Comparison of ENCODE assay signal across 28 cellular contexts in the genomic region with DNA sequence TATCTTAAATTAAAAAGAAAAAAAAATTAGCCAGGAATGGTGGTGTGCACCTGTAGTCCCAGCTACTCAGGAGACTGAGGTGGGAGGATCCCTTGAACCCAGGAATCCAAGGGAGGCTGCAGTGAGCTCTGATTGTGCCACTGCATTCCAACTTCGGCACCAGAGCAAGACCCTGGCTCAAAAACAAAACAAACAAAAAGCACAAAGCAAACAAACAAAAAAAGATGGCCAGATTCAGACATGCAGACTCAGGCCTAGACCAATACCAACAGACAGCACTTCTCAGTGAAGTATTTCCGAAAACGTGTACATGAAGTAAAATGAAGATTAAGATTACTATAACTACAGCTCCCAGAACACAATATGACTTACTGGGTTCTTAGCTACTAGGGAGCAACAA.
"Had no signal": no experiment of that assay in that cellular context is flagged by ENCODE, and none has a peak within 500 bp of the region (broad histone marks: within the 10 kb centered on the region; RNA-seq: fewer than 3 reads in every experiment).

No MANE protein-coding gene starts in this region.

- H2AFZ ChIP-seq: hepatocyte had no signal

- H3K4me3 ChIP-seq: dorsolateral prefrontal cortex, gastroesophageal sphincter, heart left ventricle, hepatocyte, left lung, mucosa of descending colon, pancreas, right atrium auricular region, sigmoid colon, suprapubic skin, transverse colon, upper lobe of right lung, uterus had no signal

- H3K27ac Mint-ChIP-seq: mesothelial cell of epicardium; natural killer cell treated with Interleukin-12 subunit alpha and Interleukin-12 subunit beta and Interleukin-15 and Interleukin-18, amount 100 ng/mL, for 72 hours; stimulated activated naive CD8-positive, alpha-beta T cell treated with anti-CD3 and anti-CD28 coated beads, Interleukin-15, amount 100 ng/mL, for 72 hours had no signal

- H3K4me2 ChIP-seq: hepatocyte had no signal

- H3K27me3 Mint-ChIP-seq: naive B cell; natural killer cell treated with Interleukin-12 subunit alpha and Interleukin-12 subunit beta and Interleukin-15 and Interleukin-18, amount 100 ng/mL, for 72 hours; stimulated activated naive CD8-positive, alpha-beta T cell treated with anti-CD3 and anti-CD28 coated beads, Interleukin-15, amount 100 ng/mL, for 72 hours had no signal

- DNase-seq: dorsolateral prefrontal cortex; effector CD4-positive, alpha-beta T cell; foreskin fibroblast; heart left ventricle; kidney; left lung; mesenchymal stem cell; mucosa of descending colon; naive B cell; pancreas; sigmoid colon; stimulated activated CD4-positive, alpha-beta T cell treated with anti-CD3 and anti-CD28 coated beads, Interleukin-4, amount 100 ng/mL, for 4 hours; stimulated activated naive CD4-positive, alpha-beta T cell; stimulated activated naive CD8-positive, alpha-beta T cell treated with anti-CD3 and anti-CD28 coated beads, Interleukin-15, amount 100 ng/mL, for 72 hours; transverse colon; upper lobe of right lung; uterus had no signal

- H3K27ac ChIP-seq: dorsolateral prefrontal cortex, epithelial cell of prostate, gastroesophageal sphincter, heart left ventricle, hepatocyte, left lung, neutrophil, pancreas, right atrium auricular region, suprapubic skin, upper lobe of right lung had no signal

- H3K9me3 Mint-ChIP-seq: mesothelial cell of epicardium; naive B cell; natural killer cell treated with Interleukin-12 subunit alpha and Interleukin-12 subunit beta and Interleukin-15 and Interleukin-18, amount 100 ng/mL, for 72 hours; neural crest cell; stimulated activated naive CD8-positive, alpha-beta T cell treated with anti-CD3 and anti-CD28 coated beads, Interleukin-15, amount 100 ng/mL, for 72 hours had no signal

- ATAC-seq: esophagus mucosa; gastroesophageal sphincter; heart left ventricle; left lung; mucosa of descending colon; natural killer cell treated with Interleukin-12 subunit alpha and Interleukin-12 subunit beta and Interleukin-15 and Interleukin-18, amount 100 ng/mL, for 72 hours; pancreas; stimulated activated naive CD8-positive, alpha-beta T cell treated with anti-CD3 and anti-CD28 coated beads, Interleukin-15, amount 100 ng/mL, for 72 hours; upper lobe of right lung had no signal

- H3K4me1 Mint-ChIP-seq: mesothelial cell of epicardium, neural crest cell had no signal

- H3K36me3 ChIP-seq: uterus had no signal

- FAIRE-seq: colon, kidney, pancreas had no signal

- H3K4me1 ChIP-seq: left lung, pancreas, suprapubic skin, upper lobe of right lung, uterus had no signal

- H3K4me3 Mint-ChIP-seq: mesothelial cell of epicardium; naive B cell; natural killer cell treated with Interleukin-12 subunit alpha and Interleukin-12 subunit beta and Interleukin-15 and Interleukin-18, amount 100 ng/mL, for 72 hours; neural crest cell; stimulated activated naive CD8-positive, alpha-beta T cell treated with anti-CD3 and anti-CD28 coated beads, Interleukin-15, amount 100 ng/mL, for 72 hours had no signal

- H3K9me3 ChIP-seq: gastroesophageal sphincter, heart left ventricle, left lung, mucosa of descending colon, neutrophil, pancreas, right atrium auricular region, sigmoid colon, suprapubic skin, transverse colon, upper lobe of right lung, uterus had no signal

- H3K27me3 ChIP-seq: dorsolateral prefrontal cortex, gastroesophageal sphincter, heart left ventricle, hepatocyte, left lung, neutrophil, pancreas, right atrium auricular region, sigmoid colon, suprapubic skin, transverse colon, upper lobe of right lung, uterus had no signal
